Comparison of ENCODE assay signal across 28 cellular contexts in genomic region chr6:17894905-17895304, GRCh38.
"Had no signal": no experiment of that assay in that cellular context is flagged by ENCODE, and none has a peak within 500 bp of the region (broad histone marks: within the 10 kb centered on the region; RNA-seq: fewer than 3 reads in every experiment).

No MANE protein-coding gene starts in this region.

- DNase-seq: dorsolateral prefrontal cortex; effector CD4-positive, alpha-beta T cell; erythroblast; esophagus squamous epithelium; foreskin melanocyte; hypothalamus; immature natural killer cell; islet precursor cell; left ventricle myocardium superior; mesenchymal stem cell; mucosa of descending colon; naive thymus-derived CD4-positive, alpha-beta T cell; sigmoid colon; stimulated activated CD4-positive, alpha-beta T cell treated with anti-CD3 and anti-CD28 coated beads, Interleukin-2, amount 100 ng/mL, for 24 hours; stimulated activated CD4-positive, alpha-beta T cell treated with anti-CD3 and anti-CD28 coated beads, Interleukin-4, amount 100 ng/mL, for 24 hours; stimulated activated naive CD4-positive, alpha-beta T cell treated with Interleukin-2 at 50 U/mL for 16 hours; stomach; thyroid gland had no signal

- H3K79me2 ChIP-seq: parathyroid adenoma had no signal

- H3K4me1 Mint-ChIP-seq: immature natural killer cell; nephron; neural progenitor cell; stimulated activated effector memory CD8-positive, alpha-beta T cell treated with anti-CD3 and anti-CD28 coated beads, Interleukin-12 subunit alpha, Interleukin-12 subunit beta, amount 100 ng/mL, for 72 hours had no signal

- H3K4me3 Mint-ChIP-seq: immature natural killer cell; mesothelial cell of epicardium; naive thymus-derived CD4-positive, alpha-beta T cell; nephron; neural progenitor cell; stimulated activated effector memory CD8-positive, alpha-beta T cell treated with anti-CD3 and anti-CD28 coated beads, Interleukin-12 subunit alpha, Interleukin-12 subunit beta, amount 100 ng/mL, for 72 hours; type B pancreatic cell had no signal

- H2AFZ ChIP-seq: neural progenitor cell, parathyroid adenoma had no signal

- H3K9me3 ChIP-seq: prostate gland, thyroid gland had no signal

- H3K27me3 Mint-ChIP-seq: type B pancreatic cell had no signal

- H3K4me2 ChIP-seq: neural progenitor cell had no signal

- H3K4me1 ChIP-seq: neural progenitor cell, parathyroid adenoma, prostate gland, right atrium auricular region, stomach, thyroid gland had no signal

- H3K27ac ChIP-seq: dorsolateral prefrontal cortex, esophagus squamous epithelium, neural progenitor cell, parathyroid adenoma, prostate gland, right atrium auricular region, sigmoid colon, stomach, thyroid gland had no signal

- H3K4me3 ChIP-seq: dorsolateral prefrontal cortex, esophagus squamous epithelium, lung, mucosa of descending colon, neural progenitor cell, prostate gland, right atrium auricular region, sigmoid colon, stomach, thyroid gland had no signal

- H3K9ac ChIP-seq: neural progenitor cell, parathyroid adenoma had no signal

- H3K36me3 Mint-ChIP-seq: stimulated activated effector memory CD8-positive, alpha-beta T cell treated with anti-CD3 and anti-CD28 coated beads, Interleukin-12 subunit alpha, Interleukin-12 subunit beta, amount 100 ng/mL, for 72 hours had no signal

- H3K36me3 ChIP-seq: prostate gland, thyroid gland had no signal

- ATAC-seq: left ventricle myocardium superior; mucosa of descending colon; naive thymus-derived CD4-positive, alpha-beta T cell; stimulated activated effector memory CD8-positive, alpha-beta T cell treated with anti-CD3 and anti-CD28 coated beads, Interleukin-12 subunit alpha, Interleukin-12 subunit beta, amount 100 ng/mL, for 72 hours had no signal

- H3K27me3 ChIP-seq: dorsolateral prefrontal cortex, esophagus squamous epithelium, neural progenitor cell, right atrium auricular region, sigmoid colon, stomach, thyroid gland had no signal

- H3K27ac Mint-ChIP-seq: immature natural killer cell; mesothelial cell of epicardium; naive thymus-derived CD4-positive, alpha-beta T cell; nephron; neural progenitor cell; stimulated activated effector memory CD8-positive, alpha-beta T cell treated with anti-CD3 and anti-CD28 coated beads, Interleukin-12 subunit alpha, Interleukin-12 subunit beta, amount 100 ng/mL, for 72 hours; type B pancreatic cell had no signal

- FAIRE-seq: colon had no signal
